Comparison of ENCODE assay signal across 12 cellular contexts in genomic region chr1:230231739-230232075, GRCh38.
DNase-seq lines count a peak whose midpoint lies in the region; ATAC-seq, FAIRE-seq and TF ChIP-seq lines count a peak whose summit lies in the region.
"Had no signal": no experiment of that assay in that cellular context is flagged by ENCODE, and none has a peak within 500 bp of the region (broad histone marks: within the 10 kb centered on the region; RNA-seq: fewer than 3 reads in every experiment).

No MANE protein-coding gene starts in this region.

- H3K27me3 ChIP-seq in lower lobe of right lung (ENCODE audit: low read depth) (no peaks in the 10 kb centered on the region), testis (no peaks in the 10 kb centered on the region)

- ATAC-seq in lower lobe of right lung (peak; percentile 96 to 98), GM19328 (IDR thresholded peaks at IDR 0.05; ENCODE audit: unreplicated experiment) (no peak)
- ATAC-seq: A549 had no signal

- 35 to 47% methylated on average over 7 of the region's 7 CpGs for WGBS in testis, 2 donors

- peak overlapping the region; percentile 27 for H3K4me3 ChIP-seq in lower lobe of right lung
- H3K4me3 ChIP-seq in testis = no peak overlapping the region
- H3K4me3 ChIP-seq: A549 had no signal

- FAIRE-seq in H54 (lab: Jason Lieb, UNC) = no peak
- FAIRE-seq: A549, GM12891 had no signal

- TF ChIP-seq CTCF in lower lobe of right lung (IDR thresholded peaks at IDR 0.05) = no peak
- TF ChIP-seq CTCF in testis (IDR thresholded peaks at IDR 0.05) = no peak

- H3K36me3 Mint-ChIP-seq in T-helper 2 cell treated with Interferon-gamma antibody and Interleukin-4, amounts not matched to agents 5 μg/mL and 100 μg/mL, for 36 hours (ENCODE audit: low read depth) = no peaks in the 10 kb centered on the region

- peaks cover 14% of the 10 kb centered on the region for H3K4me1 Mint-ChIP-seq in T-helper 2 cell treated with Interferon-gamma antibody and Interleukin-4, amounts not matched to agents 5 μg/mL and 100 μg/mL, for 36 hours (ENCODE audit: low read depth)

- H3K27ac Mint-ChIP-seq in T-helper 2 cell treated with Interferon-gamma antibody and Interleukin-4, amounts not matched to agents 5 μg/mL and 100 μg/mL, for 36 hours = no peak overlapping the region
- H3K27ac Mint-ChIP-seq: activated naive CD8-positive, alpha-beta T cell had no signal

- H3K9me3 Mint-ChIP-seq in T-helper 2 cell treated with Interferon-gamma antibody and Interleukin-4, amounts not matched to agents 5 μg/mL and 100 μg/mL, for 36 hours = no peaks in the 10 kb centered on the region

- intact Hi-C loops in lower lobe of right lung (cut with DNase I) (no loop called here), testis (cut with DNase I; ENCODE audit: low total_unique reads) (no loop called here)

- no peaks in the 10 kb centered on the region for H3K27me3 Mint-ChIP-seq in T-helper 2 cell treated with Interferon-gamma antibody and Interleukin-4, amounts not matched to agents 5 μg/mL and 100 μg/mL, for 36 hours (ENCODE audit: low read depth)
- H3K27me3 Mint-ChIP-seq: activated naive CD8-positive, alpha-beta T cell had no signal

- TF ChIP-seq POLR2A in testis (IDR thresholded peaks at IDR 0.05) (no peak), H54 (IDR thresholded peaks at IDR 0.05; ENCODE audit: low read depth, low read length) (no peak)

- H3K4me1 ChIP-seq in lower lobe of right lung (peaks cover 22% of the 10 kb centered on the region), testis (peaks cover 17% of the 10 kb centered on the region)
- H3K4me1 ChIP-seq: A549 had no signal

- peaks cover 8% of the 10 kb centered on the region for H3K36me3 ChIP-seq in lower lobe of right lung
- H3K36me3 ChIP-seq in testis (ENCODE audit: low read depth, missing control alignments) = no peaks in the 10 kb centered on the region

- DNase-seq in T-helper 2 cell treated with Interferon-gamma antibody and Interleukin-4, amounts not matched to agents 5 μg/mL and 100 μg/mL, for 36 hours (ENCODE audit: low spot score) = peak; percentile 20
- DNase-seq in T-helper 2 cell (no peak), brain pericyte (ENCODE audit: low read depth, low spot score) (peak; percentile 45), lower lobe of right lung (peak; percentile 91), testis (peak; percentile 74), H54 (ENCODE audit: insufficient read length, low spot score) (no peak), Ammon's horn (ENCODE audit: low spot score) (no peak)
- DNase-seq: NCI-H1092 had no signal

- no peaks in the 10 kb centered on the region for H3K9me3 ChIP-seq in lower lobe of right lung
- H3K9me3 ChIP-seq in testis = no peaks in the 10 kb centered on the region
- H3K9me3 ChIP-seq: A549 had no signal

- H3K27ac ChIP-seq in lower lobe of right lung = peak overlapping the region; percentile 80
- peak overlapping the region; percentile 41 to 55 for H3K27ac ChIP-seq in testis
- H3K27ac ChIP-seq: A549 had no signal

- no peak overlapping the region for H3K4me3 Mint-ChIP-seq in T-helper 2 cell treated with Interferon-gamma antibody and Interleukin-4, amounts not matched to agents 5 μg/mL and 100 μg/mL, for 36 hours
- H3K4me3 Mint-ChIP-seq: activated naive CD8-positive, alpha-beta T cell had no signal

Comparison
In these comparisons a context has a peak if more than half of its experiments do, and no peak if none do; other contexts are left out.
1. DNase-seq: peak in T-helper 2 cell treated with Interferon-gamma antibody and Interleukin-4, amounts not matched to agents 5 μg/mL and 100 μg/mL, for 36 hours (single experiment), brain pericyte (single experiment), lower lobe of right lung (single experiment) and testis (single experiment); none in T-helper 2 cell (0 of 5), H54 (single experiment) and Ammon's horn (single experiment).